Comparison of ENCODE assay signal across 22 cellular contexts in genomic region chr18:22670914-22671313, GRCh38.
DNase-seq lines count a peak whose midpoint lies in the region; ATAC-seq and TF ChIP-seq lines count a peak whose summit lies in the region.
"Had no signal": no experiment of that assay in that cellular context is flagged by ENCODE, and none has a peak within 500 bp of the region (broad histone marks: within the 10 kb centered on the region; RNA-seq: fewer than 3 reads in every experiment).

No MANE protein-coding gene starts in this region.

- H3K27ac Mint-ChIP-seq in mesothelial cell of epicardium, result peak overlapping the region; percentile 80
- H3K27ac Mint-ChIP-seq in activated CD8-positive, alpha-beta T cell treated with anti-CD3 and anti-CD28 coated beads, Interleukin-2, amount 10 ng/mL, durations not matched to agents 7 days and 5 days, result no peak overlapping the region
- H3K27ac Mint-ChIP-seq: activated CD8-positive, alpha-beta T cell treated with anti-CD3 and anti-CD28 coated beads for 36 hours; activated T-helper 1 cell treated with anti-CD3 and anti-CD28 coated beads, Interleukin-12 subunit alpha, Interleukin-12 subunit beta, Interleukin-2, Interleukin-4 antibody, amounts not matched to agents 30 ng/mL and 10 ng/mL and 1 ng/mL, durations not matched to agents 14 hours and 24 hours and 36 hours; CD4-positive, alpha-beta memory T cell; effector memory CD8-positive, alpha-beta T cell; memory B cell; WTC11 had no signal

- H3K27me3 Mint-ChIP-seq in mesothelial cell of epicardium (ENCODE audit: low read depth), result peaks cover 7% of the 10 kb centered on the region
- peaks cover 6% of the 10 kb centered on the region for H3K27me3 Mint-ChIP-seq in activated CD8-positive, alpha-beta T cell treated with anti-CD3 and anti-CD28 coated beads, Interleukin-2, amount 10 ng/mL, durations not matched to agents 7 days and 5 days (ENCODE audit: low read depth)

- in situ Hi-C loops in GM13976 (cut with MboI; ENCODE audit: low sequenced_read_pairs, unreplicated experiment), result no loop called here

- TF ChIP-seq CTCF in GM13976 (IDR thresholded peaks at IDR 0.05; ENCODE audit: borderline replicate concordance, control extremely low read depth, extremely low read depth, insufficient read depth, missing control alignments), result no peak
- TF ChIP-seq CTCF in mesothelial cell of epicardium (IDR thresholded peaks at IDR 0.05; ENCODE audit: unreplicated experiment), result no peak

- CTCF ChIA-PET in activated CD8-positive, alpha-beta T cell treated with anti-CD3 and anti-CD28 coated beads, Interleukin-2, amount 10 ng/mL, durations not matched to agents 7 days and 5 days (lab: Charles Lee), result no interaction called here

- peak; percentile 71 for ATAC-seq in GM21786 (IDR thresholded peaks at IDR 0.05; ENCODE audit: unreplicated experiment)
- ATAC-seq in activated CD8-positive, alpha-beta T cell treated with anti-CD3 and anti-CD28 coated beads, Interleukin-2, amount 10 ng/mL, durations not matched to agents 7 days and 5 days, result no peak
- ATAC-seq in GM19324 (IDR thresholded peaks at IDR 0.05; ENCODE audit: low FRiP score, unreplicated experiment), result no peak
- ATAC-seq in HG02840 (IDR thresholded peaks at IDR 0.05; ENCODE audit: low FRiP score, unreplicated experiment), result no peak
- ATAC-seq: activated CD8-positive, alpha-beta T cell treated with anti-CD3 and anti-CD28 coated beads for 36 hours; effector memory CD8-positive, alpha-beta T cell; HCT116; WTC11 had no signal

- POLR2A ChIA-PET in activated CD8-positive, alpha-beta T cell treated with anti-CD3 and anti-CD28 coated beads, Interleukin-2, amount 10 ng/mL, durations not matched to agents 7 days and 5 days (lab: Charles Lee), result no interaction called here

- H3K9me3 Mint-ChIP-seq in mesothelial cell of epicardium, result peaks cover 12% of the 10 kb centered on the region
- H3K9me3 Mint-ChIP-seq in activated CD8-positive, alpha-beta T cell treated with anti-CD3 and anti-CD28 coated beads, Interleukin-2, amount 10 ng/mL, durations not matched to agents 7 days and 5 days (ENCODE audit: insufficient read depth), result no peaks in the 10 kb centered on the region
- H3K9me3 Mint-ChIP-seq: activated CD8-positive, alpha-beta T cell treated with anti-CD3 and anti-CD28 coated beads for 36 hours; central memory CD8-positive, alpha-beta T cell; effector memory CD8-positive, alpha-beta T cell had no signal

- no peak overlapping the region for H3K4me3 Mint-ChIP-seq in mesothelial cell of epicardium
- no peak overlapping the region for H3K4me3 Mint-ChIP-seq in activated CD8-positive, alpha-beta T cell treated with anti-CD3 and anti-CD28 coated beads, Interleukin-2, amount 10 ng/mL, durations not matched to agents 7 days and 5 days
- H3K4me3 Mint-ChIP-seq: activated CD8-positive, alpha-beta T cell treated with anti-CD3 and anti-CD28 coated beads for 36 hours; activated T-helper 1 cell treated with anti-CD3 and anti-CD28 coated beads, Interleukin-12 subunit alpha, Interleukin-12 subunit beta, Interleukin-2, Interleukin-4 antibody, amounts not matched to agents 30 ng/mL and 10 ng/mL and 1 ng/mL, durations not matched to agents 14 hours and 24 hours and 36 hours; CD4-positive, alpha-beta memory T cell; central memory CD8-positive, alpha-beta T cell; effector memory CD8-positive, alpha-beta T cell; memory B cell; WTC11 had no signal

- DNase-seq in GM13976 (ENCODE audit: low spot score), result peak; percentile 17
- peak; percentile 30 for DNase-seq in NCI-H226
- no peak for DNase-seq in mesothelial cell of epicardium (ENCODE audit: low spot score in 2 of 2, unreplicated experiment in 2 of 2)
- no peak for DNase-seq in activated CD8-positive, alpha-beta T cell treated with anti-CD3 and anti-CD28 coated beads, Interleukin-2, amount 10 ng/mL, durations not matched to agents 7 days and 5 days
- DNase-seq in pons (ENCODE audit: low spot score), result no peak
- DNase-seq: activated CD8-positive, alpha-beta T cell treated with anti-CD3 and anti-CD28 coated beads for 36 hours; adrenal gland; CD4-positive, alpha-beta memory T cell; effector memory CD8-positive, alpha-beta T cell; NCI-H2081 treated with DMSO at 0.1 percent for 48 hours; NCI-H524 treated with DMSO at 0.1 percent for 48 hours; SHP77 treated with DMSO at 0.1 percent for 48 hours; stomach; T-helper 2 cell had no signal

- peaks cover 46% of the 10 kb centered on the region for H3K4me1 Mint-ChIP-seq in mesothelial cell of epicardium
- H3K4me1 Mint-ChIP-seq in activated CD8-positive, alpha-beta T cell treated with anti-CD3 and anti-CD28 coated beads, Interleukin-2, amount 10 ng/mL, durations not matched to agents 7 days and 5 days (ENCODE audit: low read depth), result no peaks in the 10 kb centered on the region
- H3K4me1 Mint-ChIP-seq: CD4-positive, alpha-beta memory T cell; central memory CD8-positive, alpha-beta T cell; memory B cell; WTC11 had no signal

- peaks cover 5% of the 10 kb centered on the region for H3K36me3 Mint-ChIP-seq in mesothelial cell of epicardium
- H3K36me3 Mint-ChIP-seq in activated CD8-positive, alpha-beta T cell treated with anti-CD3 and anti-CD28 coated beads, Interleukin-2, amount 10 ng/mL, durations not matched to agents 7 days and 5 days (ENCODE audit: low read depth), result no peaks in the 10 kb centered on the region
- H3K36me3 Mint-ChIP-seq: CD4-positive, alpha-beta memory T cell; memory B cell; WTC11 had no signal

Comparison
In these comparisons a context has a peak if more than half of its experiments do, and no peak if none do; other contexts are left out.
1. DNase-seq: peak in GM13976 (single experiment) and NCI-H226 (single experiment); none in mesothelial cell of epicardium (0 of 2), activated CD8-positive, alpha-beta T cell treated with anti-CD3 and anti-CD28 coated beads, Interleukin-2, amount 10 ng/mL, durations not matched to agents 7 days and 5 days (single experiment) and pons (single experiment).